ENCODE assay signal across 1 cellular context in genomic region chr6:154219250-154219649, GRCh38.
TF ChIP-seq lines count a peak whose summit lies in the region.

No MANE protein-coding gene starts in this region.

TF ChIP-seq in GM23338, 12 proteins besides CTCF, POLR2A, EP300 and RAD21:
- TF ChIP-seq ETS1 (IDR thresholded peaks at IDR 0.05) (no peak), ZNF114 (CRISPR knock-in tag; IDR thresholded peaks at IDR 0.05) (no peak), POLR2AphosphoS5 (IDR thresholded peaks at IDR 0.05; ENCODE audit: low read depth) (no peak), NANOG (IDR thresholded peaks at IDR 0.05; ENCODE audit: borderline replicate concordance) (no peak), JUNB (IDR thresholded peaks at IDR 0.05; ENCODE audit: unreplicated experiment) (no peak), EZH2 (IDR thresholded peaks at IDR 0.05; ENCODE audit: low read depth, unreplicated experiment) (no peak), STAT1 (IDR thresholded peaks at IDR 0.05; ENCODE audit: unreplicated experiment) (no peak), EZH2phosphoT487 (IDR thresholded peaks at IDR 0.05; ENCODE audit: unreplicated experiment) (no peak), CREB1 (CRISPR knock-in tag; IDR thresholded peaks at IDR 0.05; ENCODE audit: low read depth) (no peak), ZNF331 (CRISPR knock-in tag; IDR thresholded peaks at IDR 0.05; ENCODE audit: low read depth) (no peak)
- TF ChIP-seq, protein P1, sequence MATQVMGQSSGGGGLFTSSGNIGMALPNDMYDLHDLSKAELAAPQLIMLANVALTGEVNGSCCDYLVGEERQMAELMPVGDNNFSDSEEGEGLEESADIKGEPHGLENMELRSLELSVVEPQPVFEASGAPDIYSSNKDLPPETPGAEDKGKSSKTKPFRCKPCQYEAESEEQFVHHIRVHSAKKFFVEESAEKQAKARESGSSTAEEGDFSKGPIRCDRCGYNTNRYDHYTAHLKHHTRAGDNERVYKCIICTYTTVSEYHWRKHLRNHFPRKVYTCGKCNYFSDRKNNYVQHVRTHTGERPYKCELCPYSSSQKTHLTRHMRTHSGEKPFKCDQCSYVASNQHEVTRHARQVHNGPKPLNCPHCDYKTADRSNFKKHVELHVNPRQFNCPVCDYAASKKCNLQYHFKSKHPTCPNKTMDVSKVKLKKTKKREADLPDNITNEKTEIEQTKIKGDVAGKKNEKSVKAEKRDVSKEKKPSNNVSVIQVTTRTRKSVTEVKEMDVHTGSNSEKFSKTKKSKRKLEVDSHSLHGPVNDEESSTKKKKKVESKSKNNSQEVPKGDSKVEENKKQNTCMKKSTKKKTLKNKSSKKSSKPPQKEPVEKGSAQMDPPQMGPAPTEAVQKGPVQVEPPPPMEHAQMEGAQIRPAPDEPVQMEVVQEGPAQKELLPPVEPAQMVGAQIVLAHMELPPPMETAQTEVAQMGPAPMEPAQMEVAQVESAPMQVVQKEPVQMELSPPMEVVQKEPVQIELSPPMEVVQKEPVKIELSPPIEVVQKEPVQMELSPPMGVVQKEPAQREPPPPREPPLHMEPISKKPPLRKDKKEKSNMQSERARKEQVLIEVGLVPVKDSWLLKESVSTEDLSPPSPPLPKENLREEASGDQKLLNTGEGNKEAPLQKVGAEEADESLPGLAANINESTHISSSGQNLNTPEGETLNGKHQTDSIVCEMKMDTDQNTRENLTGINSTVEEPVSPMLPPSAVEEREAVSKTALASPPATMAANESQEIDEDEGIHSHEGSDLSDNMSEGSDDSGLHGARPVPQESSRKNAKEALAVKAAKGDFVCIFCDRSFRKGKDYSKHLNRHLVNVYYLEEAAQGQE (IDR thresholded peaks at IDR 0.05; ENCODE audit: unreplicated experiment), result no peak
- TF ChIP-seq, protein P2, sequence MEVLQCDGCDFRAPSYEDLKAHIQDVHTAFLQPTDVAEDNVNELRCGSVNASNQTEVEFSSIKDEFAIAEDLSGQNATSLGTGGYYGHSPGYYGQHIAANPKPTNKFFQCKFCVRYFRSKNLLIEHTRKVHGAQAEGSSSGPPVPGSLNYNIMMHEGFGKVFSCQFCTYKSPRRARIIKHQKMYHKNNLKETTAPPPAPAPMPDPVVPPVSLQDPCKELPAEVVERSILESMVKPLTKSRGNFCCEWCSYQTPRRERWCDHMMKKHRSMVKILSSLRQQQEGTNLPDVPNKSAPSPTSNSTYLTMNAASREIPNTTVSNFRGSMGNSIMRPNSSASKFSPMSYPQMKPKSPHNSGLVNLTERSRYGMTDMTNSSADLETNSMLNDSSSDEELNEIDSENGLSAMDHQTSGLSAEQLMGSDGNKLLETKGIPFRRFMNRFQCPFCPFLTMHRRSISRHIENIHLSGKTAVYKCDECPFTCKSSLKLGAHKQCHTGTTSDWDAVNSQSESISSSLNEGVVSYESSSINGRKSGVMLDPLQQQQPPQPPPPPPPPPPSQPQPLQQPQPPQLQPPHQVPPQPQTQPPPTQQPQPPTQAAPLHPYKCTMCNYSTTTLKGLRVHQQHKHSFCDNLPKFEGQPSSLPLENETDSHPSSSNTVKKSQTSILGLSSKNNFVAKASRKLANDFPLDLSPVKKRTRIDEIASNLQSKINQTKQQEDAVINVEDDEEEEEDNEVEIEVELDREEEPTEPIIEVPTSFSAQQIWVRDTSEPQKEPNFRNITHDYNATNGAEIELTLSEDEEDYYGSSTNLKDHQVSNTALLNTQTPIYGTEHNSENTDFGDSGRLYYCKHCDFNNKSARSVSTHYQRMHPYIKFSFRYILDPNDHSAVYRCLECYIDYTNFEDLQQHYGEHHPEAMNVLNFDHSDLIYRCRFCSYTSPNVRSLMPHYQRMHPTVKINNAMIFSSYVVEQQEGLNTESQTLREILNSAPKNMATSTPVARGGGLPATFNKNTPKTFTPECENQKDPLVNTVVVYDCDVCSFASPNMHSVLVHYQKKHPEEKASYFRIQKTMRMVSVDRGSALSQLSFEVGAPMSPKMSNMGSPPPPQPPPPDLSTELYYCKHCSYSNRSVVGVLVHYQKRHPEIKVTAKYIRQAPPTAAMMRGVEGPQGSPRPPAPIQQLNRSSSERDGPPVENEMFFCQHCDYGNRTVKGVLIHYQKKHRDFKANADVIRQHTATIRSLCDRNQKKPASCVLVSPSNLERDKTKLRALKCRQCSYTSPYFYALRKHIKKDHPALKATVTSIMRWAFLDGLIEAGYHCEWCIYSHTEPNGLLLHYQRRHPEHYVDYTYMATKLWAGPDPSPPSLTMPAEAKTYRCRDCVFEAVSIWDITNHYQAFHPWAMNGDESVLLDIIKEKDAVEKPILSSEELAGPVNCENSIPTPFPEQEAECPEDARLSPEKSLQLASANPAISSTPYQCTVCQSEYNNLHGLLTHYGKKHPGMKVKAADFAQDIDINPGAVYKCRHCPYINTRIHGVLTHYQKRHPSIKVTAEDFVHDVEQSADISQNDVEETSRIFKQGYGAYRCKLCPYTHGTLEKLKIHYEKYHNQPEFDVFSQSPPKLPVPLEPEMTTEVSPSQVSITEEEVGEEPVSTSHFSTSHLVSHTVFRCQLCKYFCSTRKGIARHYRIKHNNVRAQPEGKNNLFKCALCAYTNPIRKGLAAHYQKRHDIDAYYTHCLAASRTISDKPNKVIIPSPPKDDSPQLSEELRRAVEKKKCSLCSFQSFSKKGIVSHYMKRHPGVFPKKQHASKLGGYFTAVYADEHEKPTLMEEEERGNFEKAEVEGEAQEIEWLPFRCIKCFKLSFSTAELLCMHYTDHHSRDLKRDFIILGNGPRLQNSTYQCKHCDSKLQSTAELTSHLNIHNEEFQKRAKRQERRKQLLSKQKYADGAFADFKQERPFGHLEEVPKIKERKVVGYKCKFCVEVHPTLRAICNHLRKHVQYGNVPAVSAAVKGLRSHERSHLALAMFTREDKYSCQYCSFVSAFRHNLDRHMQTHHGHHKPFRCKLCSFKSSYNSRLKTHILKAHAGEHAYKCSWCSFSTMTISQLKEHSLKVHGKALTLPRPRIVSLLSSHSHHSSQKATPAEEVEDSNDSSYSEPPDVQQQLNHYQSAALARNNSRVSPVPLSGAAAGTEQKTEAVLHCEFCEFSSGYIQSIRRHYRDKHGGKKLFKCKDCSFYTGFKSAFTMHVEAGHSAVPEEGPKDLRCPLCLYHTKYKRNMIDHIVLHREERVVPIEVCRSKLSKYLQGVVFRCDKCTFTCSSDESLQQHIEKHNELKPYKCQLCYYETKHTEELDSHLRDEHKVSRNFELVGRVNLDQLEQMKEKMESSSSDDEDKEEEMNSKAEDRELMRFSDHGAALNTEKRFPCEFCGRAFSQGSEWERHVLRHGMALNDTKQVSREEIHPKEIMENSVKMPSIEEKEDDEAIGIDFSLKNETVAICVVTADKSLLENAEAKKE (CRISPR knock-in tag; IDR thresholded peaks at IDR 0.05), result no peak
TF ChIP-seq in GM23338: peak in this region for 0.
